In genomic region chr22:30667092-30667485, GRCh38 we compare ENCODE assay signal across 8 cellular contexts. TPM values are rescaled to one million over a fixed set of nuclear protein-coding genes. Genes with fewer than 3 reads are reported as not detected.
DNase-seq lines count a peak whose midpoint lies in the region; ATAC-seq, FAIRE-seq and TF ChIP-seq lines count a peak whose summit lies in the region.

No MANE protein-coding gene starts in this region.

- H3K4me3 ChIP-seq in A549 = peak overlapping the region; percentile 69
- peak overlapping the region; percentile 70 to 89 (median 74) for H3K4me3 ChIP-seq in stomach

- no peak for ATAC-seq in A549
- ATAC-seq in GM19397 (IDR thresholded peaks at IDR 0.05; ENCODE audit: unreplicated experiment) = no peak

- POLR2A ChIA-PET in A549 (lab: Yijun Ruan, JAX) = interaction anchor here (0.9 to 1.0 kb wide), 3 partner anchors 31 to 98 kb away, joined by 3 read pairs; partner anchors contain the start of genes SLC35E4 and TCN2

- intact Hi-C loops in stomach (cut with DNase I; ENCODE audit: low total_unique reads) = no loop called here

- peaks cover 0 to 30% (median 21%) of the 10 kb centered on the region in 4 donors for H3K36me3 ChIP-seq in stomach

- 4% methylated on average over 15 of the region's 17 CpGs for WGBS in A549 (ENCODE audit: missing lambda C conversion rate)
- WGBS in stomach, 5 donors = 0 to 1% (median 1%) methylated on average over 17 of the region's 17 CpGs

- H3K27ac ChIP-seq in A549 (peak overlapping the region; percentile 69 to 88), stomach (peak overlapping the region; percentile 49 to 75 (median 65))

- TF ChIP-seq POLR2A in A549 (IDR thresholded peaks at IDR 0.05; ENCODE audit: low read length) (no peak), stomach (IDR thresholded peaks at IDR 0.05) (no peak)

- no peak for TF ChIP-seq CTCF in A549 (IDR thresholded peaks at IDR 0.05)
- TF ChIP-seq CTCF in stomach (IDR thresholded peaks at IDR 0.05) = no peak

- TF ChIP-seq RAD21 in A549 (conservative IDR thresholded peaks at IDR 0.05 in 1 of 2, IDR thresholded peaks at IDR 0.05 in 1 of 2) = no peak

- no peak for FAIRE-seq in A549 (lab: Jason Lieb, UNC)

- peak overlapping the region; percentile 92 for H3K4me2 ChIP-seq in A549

- CTCF ChIA-PET in A549 (lab: Yijun Ruan, JAX) = interaction anchor here (0.7 to 2.2 kb wide), 3 partner anchors 12 to 89 kb away, joined by 3 to 12 read pairs (median 3); no protein-coding TSS in a partner anchor

- TF ChIP-seq EP300 in A549 (IDR thresholded peaks at IDR 0.05) (no peak), stomach (IDR thresholded peaks at IDR 0.05) (no peak)

- no peaks in the 10 kb centered on the region for H3K9me3 ChIP-seq in A549
- H3K9me3 ChIP-seq in stomach = no peaks in the 10 kb centered on the region

- no peak for DNase-seq in A549 (ENCODE audit: low read depth in 1 of 2, low spot score in 1 of 2)
- DNase-seq in HCEC 1CT = peak; percentile 17
- peak; percentile 11 for DNase-seq in activated naive CD4-positive, alpha-beta T cell treated with anti-CD3 and anti-CD28 coated beads, Interleukin-2, amount 50 U/mL, for 16 hours
- peak; percentile 6 for DNase-seq in iris pigment epithelial cell (ENCODE audit: low read depth)
- DNase-seq in stomach = no peak
- no peak for DNase-seq in NCI-H146 (lab: John Stamatoyannopoulos, UW)
- DNase-seq in activated effector memory CD4-positive, alpha-beta T cell treated with Interleukin-2 at 50 U/mL for 16 hours = no peak

- H3K27me3 ChIP-seq in stomach = no peaks in the 10 kb centered on the region

- H3K4me1 ChIP-seq in A549 (peaks cover 6% of the 10 kb centered on the region; the same call in 1 of the 3 replicates), stomach (peaks cover 4 to 30% (median 19%) of the 10 kb centered on the region in 4 donors)

TF ChIP-seq in A549, 52 proteins besides CTCF, POLR2A, EP300 and RAD21:
- TF ChIP-seq CHD2 (IDR thresholded peaks at IDR 0.05; ENCODE audit: low read length, partially characterized antibody) (no peak), NR3C1 (IDR thresholded peaks at IDR 0.05) (no peak)

RNA-seq across cellular contexts. Expression of gene DUSP18, which starts 0.6 kb away (rescaled TPM):
- polyA plus RNA-seq in A549 (2011; rRNA removed) (7.2 and 8.4 TPM in 2 replicates), A549 (2017; fragmentation: RNase III; extraction: RNeasy Plus Mini Kit Qiagen cat#74134 plus additional on column Dnase treatment) (3.4 to 3.8 TPM (median 3.7 TPM) in 3 replicates), stomach (1 to 10 TPM; 1.4 to 4.2 (median 2.9) TPM)
- polyA plus RNA-seq in A549 (2012; cell fraction: cytosol; rRNA removed) = 7.0 and 7.3 TPM in 2 replicates
- polyA plus RNA-seq in A549 (2012; cell fraction: nucleus; rRNA removed) = 5.9 and 6.2 TPM in 2 replicates
- polyA minus RNA-seq in A549 (2011; rRNA and poly(A)+ RNA removed) = 16.7 and 20.6 TPM in 2 replicates
- total RNA-seq in stomach = 10 to 100 TPM in 2 of 5 donors, 1 to 10 TPM in 2, not detected in 1; 4.5 to 46.9 (median 10.9) TPM

RNA-seq across cellular contexts. Expression of gene OSBP2, which starts 27.6 kb away (rescaled TPM):
- polyA plus RNA-seq in A549 (2011; rRNA removed) = 4.8 and 6.0 TPM in 2 replicates
- 7.4 and 9.6 TPM in 2 replicates for polyA plus RNA-seq in A549 (2012; cell fraction: cytosol; rRNA removed)
- 8.0 and 8.8 TPM in 2 replicates for polyA plus RNA-seq in A549 (2012; cell fraction: nucleus; rRNA removed)
- 2.7 to 4.7 TPM (median 3.9 TPM) in 3 replicates for polyA plus RNA-seq in A549 (2017; fragmentation: RNase III; extraction: RNeasy Plus Mini Kit Qiagen cat#74134 plus additional on column Dnase treatment)
- polyA minus RNA-seq in A549 (2011; rRNA and poly(A)+ RNA removed) = 8.7 and 11.5 TPM in 2 replicates
- 1 to 10 TPM in 3 of 5 donors, under 1 TPM in 1, not detected in 1; 0.58 to 9.5 (median 8.5) TPM for total RNA-seq in stomach
- 1 to 10 TPM; 1.3 to 1.8 (median 1.3) TPM for polyA plus RNA-seq in stomach

RNA-seq across cellular contexts. Expression of gene SLC35E4, which starts 31.5 kb away (rescaled TPM):
- 1.9 and 2.0 TPM in 2 replicates for polyA plus RNA-seq in A549 (2011; rRNA removed)
- polyA plus RNA-seq in A549 (2012; cell fraction: cytosol; rRNA removed) = 2.6 and 4.3 TPM in 2 replicates
- 4.2 and 7.8 TPM in 2 replicates for polyA plus RNA-seq in A549 (2012; cell fraction: nucleus; rRNA removed)
- polyA plus RNA-seq in A549 (2017; fragmentation: RNase III; extraction: RNeasy Plus Mini Kit Qiagen cat#74134 plus additional on column Dnase treatment) = 3.0 to 3.3 TPM (median 3.3 TPM) in 3 replicates
- polyA minus RNA-seq in A549 (2011; rRNA and poly(A)+ RNA removed) = 1.6 and 1.7 TPM in 2 replicates
- 1 to 10 TPM in 4 of 5 donors, under 1 TPM in 1; 0.45 to 7.2 (median 2.6) TPM for total RNA-seq in stomach
- 1 to 10 TPM in 2 of 3 donors, under 1 TPM in 1; 0.46 to 3.4 (median 1.8) TPM for polyA plus RNA-seq in stomach

Comparison
In these comparisons a context has a peak if more than half of its experiments do, and no peak if none do; other contexts are left out.
1. DNase-seq: peak in HCEC 1CT (single experiment), activated naive CD4-positive, alpha-beta T cell treated with anti-CD3 and anti-CD28 coated beads, Interleukin-2, amount 50 U/mL, for 16 hours (single experiment) and iris pigment epithelial cell (single experiment); none in A549 (0 of 2), stomach (single experiment), NCI-H146 (single experiment) and activated effector memory CD4-positive, alpha-beta T cell treated with Interleukin-2 at 50 U/mL for 16 hours (single experiment).